ENCODE assay signal across 2 cellular contexts in the genomic region with DNA sequence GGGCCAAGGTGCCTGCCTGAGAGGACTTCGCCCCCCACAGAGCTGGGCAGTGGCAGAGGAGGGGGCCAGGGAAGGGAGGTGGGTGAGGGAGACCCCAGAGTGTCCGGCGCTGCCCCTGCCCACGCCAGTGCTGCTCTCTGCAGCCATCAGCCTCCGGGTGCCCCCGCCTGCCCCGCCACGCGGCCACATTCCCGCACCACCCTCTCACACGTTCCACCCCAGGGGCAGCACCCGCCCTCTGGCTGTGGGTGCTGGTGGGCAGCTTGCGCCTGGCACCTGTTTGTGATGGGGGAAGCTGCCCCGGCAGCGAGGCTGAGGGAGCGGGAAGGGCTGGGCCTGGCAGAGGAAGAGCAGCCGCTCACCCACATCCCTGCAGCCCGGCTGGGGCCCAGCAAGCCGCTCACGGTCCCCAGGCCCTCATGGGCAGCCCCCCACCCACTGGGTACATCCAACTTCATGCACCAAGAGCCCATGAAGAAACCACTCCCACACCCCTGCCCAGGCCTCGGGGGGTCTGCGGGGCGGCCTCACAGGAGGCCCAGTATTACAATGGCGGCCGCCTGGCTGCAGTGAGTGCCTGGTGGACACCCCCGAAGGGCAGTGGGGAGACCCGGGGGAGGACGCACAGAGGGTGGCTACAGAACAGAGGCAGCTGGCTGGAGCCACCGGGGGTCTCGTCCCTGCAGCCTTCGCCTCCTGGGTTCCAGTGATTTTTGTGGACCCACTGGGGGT.
TF ChIP-seq lines count a peak whose summit lies in the region.

No MANE protein-coding gene starts in this region.

TF ChIP-seq in HEK293, 187 proteins besides CTCF, POLR2A, EP300 and RAD21:
- TF ChIP-seq ZIC2 (tag by site-specific recombination; IDR thresholded peaks at IDR 0.05) (peak; percentile 68), GLIS2 (tag by site-specific recombination; IDR thresholded peaks at IDR 0.05) (0 out of 2 replicates have a peak, but pooled peaks have one; percentile 25), EGR2 (tag by site-specific recombination; IDR thresholded peaks at IDR 0.05; ENCODE audit: low read depth) (peak; percentile 66), TCF7L2 (IDR thresholded peaks at IDR 0.05; ENCODE audit: borderline replicate concordance, low read depth, low read length) (no peak), GLIS1 (tag by site-specific recombination; IDR thresholded peaks at IDR 0.05) (peak; percentile 79), MEIS1 (CRISPR knock-in tag; IDR thresholded peaks at IDR 0.05; ENCODE audit: borderline replicate concordance) (no peak), REPIN1 (tag by site-specific recombination; IDR thresholded peaks at IDR 0.05; ENCODE audit: low read depth) (no peak), ZNF600 (tag by site-specific recombination; IDR thresholded peaks at IDR 0.05) (peak; percentile 60; the same call in 1 of the 2 replicates), ZNF529 (tag by site-specific recombination; IDR thresholded peaks at IDR 0.05; ENCODE audit: insufficient replicate concordance) (no peak), ZFHX2 (tag by site-specific recombination; conservative IDR thresholded peaks at IDR 0.05) (peak; percentile 62)
- TF ChIP-seq, protein P1, sequence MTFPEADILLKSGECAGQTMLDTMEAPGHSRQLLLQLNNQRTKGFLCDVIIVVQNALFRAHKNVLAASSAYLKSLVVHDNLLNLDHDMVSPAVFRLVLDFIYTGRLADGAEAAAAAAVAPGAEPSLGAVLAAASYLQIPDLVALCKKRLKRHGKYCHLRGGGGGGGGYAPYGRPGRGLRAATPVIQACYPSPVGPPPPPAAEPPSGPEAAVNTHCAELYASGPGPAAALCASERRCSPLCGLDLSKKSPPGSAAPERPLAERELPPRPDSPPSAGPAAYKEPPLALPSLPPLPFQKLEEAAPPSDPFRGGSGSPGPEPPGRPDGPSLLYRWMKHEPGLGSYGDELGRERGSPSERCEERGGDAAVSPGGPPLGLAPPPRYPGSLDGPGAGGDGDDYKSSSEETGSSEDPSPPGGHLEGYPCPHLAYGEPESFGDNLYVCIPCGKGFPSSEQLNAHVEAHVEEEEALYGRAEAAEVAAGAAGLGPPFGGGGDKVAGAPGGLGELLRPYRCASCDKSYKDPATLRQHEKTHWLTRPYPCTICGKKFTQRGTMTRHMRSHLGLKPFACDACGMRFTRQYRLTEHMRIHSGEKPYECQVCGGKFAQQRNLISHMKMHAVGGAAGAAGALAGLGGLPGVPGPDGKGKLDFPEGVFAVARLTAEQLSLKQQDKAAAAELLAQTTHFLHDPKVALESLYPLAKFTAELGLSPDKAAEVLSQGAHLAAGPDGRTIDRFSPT (tag by site-specific recombination; IDR thresholded peaks at IDR 0.05) = peak; percentile 89
- TF ChIP-seq, protein P2, sequence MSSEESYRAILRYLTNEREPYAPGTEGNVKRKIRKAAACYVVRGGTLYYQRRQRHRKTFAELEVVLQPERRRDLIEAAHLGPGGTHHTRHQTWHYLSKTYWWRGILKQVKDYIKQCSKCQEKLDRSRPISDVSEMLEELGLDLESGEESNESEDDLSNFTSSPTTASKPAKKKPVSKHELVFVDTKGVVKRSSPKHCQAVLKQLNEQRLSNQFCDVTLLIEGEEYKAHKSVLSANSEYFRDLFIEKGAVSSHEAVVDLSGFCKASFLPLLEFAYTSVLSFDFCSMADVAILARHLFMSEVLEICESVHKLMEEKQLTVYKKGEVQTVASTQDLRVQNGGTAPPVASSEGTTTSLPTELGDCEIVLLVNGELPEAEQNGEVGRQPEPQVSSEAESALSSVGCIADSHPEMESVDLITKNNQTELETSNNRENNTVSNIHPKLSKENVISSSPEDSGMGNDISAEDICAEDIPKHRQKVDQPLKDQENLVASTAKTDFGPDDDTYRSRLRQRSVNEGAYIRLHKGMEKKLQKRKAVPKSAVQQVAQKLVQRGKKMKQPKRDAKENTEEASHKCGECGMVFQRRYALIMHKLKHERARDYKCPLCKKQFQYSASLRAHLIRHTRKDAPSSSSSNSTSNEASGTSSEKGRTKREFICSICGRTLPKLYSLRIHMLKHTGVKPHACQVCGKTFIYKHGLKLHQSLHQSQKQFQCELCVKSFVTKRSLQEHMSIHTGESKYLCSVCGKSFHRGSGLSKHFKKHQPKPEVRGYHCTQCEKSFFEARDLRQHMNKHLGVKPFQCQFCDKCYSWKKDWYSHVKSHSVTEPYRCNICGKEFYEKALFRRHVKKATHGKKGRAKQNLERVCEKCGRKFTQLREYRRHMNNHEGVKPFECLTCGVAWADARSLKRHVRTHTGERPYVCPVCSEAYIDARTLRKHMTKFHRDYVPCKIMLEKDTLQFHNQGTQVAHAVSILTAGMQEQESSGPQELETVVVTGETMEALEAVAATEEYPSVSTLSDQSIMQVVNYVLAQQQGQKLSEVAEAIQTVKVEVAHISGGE (tag by site-specific recombination; conservative IDR thresholded peaks at IDR 0.05; ENCODE audit: low read depth) = no peak

TF ChIP-seq in HepG2, 621 proteins besides CTCF, POLR2A, EP300 and RAD21:
- no peak for TF ChIP-seq HNRNPH1 (optimal IDR thresholded peaks at IDR 0.05; ENCODE audit: low read depth, low read length)
- TF ChIP-seq PAWR (CRISPR knock-in tag; IDR thresholded peaks at IDR 0.05; ENCODE audit: borderline replicate concordance) = no peak
- no peak for TF ChIP-seq HOXA7 (CRISPR knock-in tag; IDR thresholded peaks at IDR 0.05)
- no peak for TF ChIP-seq ZNF816 (CRISPR knock-in tag; IDR thresholded peaks at IDR 0.05; ENCODE audit: borderline replicate concordance)
- TF ChIP-seq, protein P3, sequence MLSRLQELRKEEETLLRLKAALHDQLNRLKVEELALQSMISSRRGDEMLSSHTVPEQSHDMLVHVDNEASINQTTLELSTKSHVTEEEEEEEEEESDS (CRISPR knock-in tag; IDR thresholded peaks at IDR 0.05; ENCODE audit: borderline replicate concordance) = no peak
- no peak for TF ChIP-seq HDAC2 (CRISPR knock-in tag; IDR thresholded peaks at IDR 0.05)
- no peak for TF ChIP-seq TMF1 (CRISPR knock-in tag; IDR thresholded peaks at IDR 0.05; ENCODE audit: low read depth)
- peak; percentile 49 for TF ChIP-seq HNRNPK (IDR thresholded peaks at IDR 0.05; ENCODE audit: low read depth, low read length, poor library complexity, severe bottlenecking)
- TF ChIP-seq, protein P4, sequence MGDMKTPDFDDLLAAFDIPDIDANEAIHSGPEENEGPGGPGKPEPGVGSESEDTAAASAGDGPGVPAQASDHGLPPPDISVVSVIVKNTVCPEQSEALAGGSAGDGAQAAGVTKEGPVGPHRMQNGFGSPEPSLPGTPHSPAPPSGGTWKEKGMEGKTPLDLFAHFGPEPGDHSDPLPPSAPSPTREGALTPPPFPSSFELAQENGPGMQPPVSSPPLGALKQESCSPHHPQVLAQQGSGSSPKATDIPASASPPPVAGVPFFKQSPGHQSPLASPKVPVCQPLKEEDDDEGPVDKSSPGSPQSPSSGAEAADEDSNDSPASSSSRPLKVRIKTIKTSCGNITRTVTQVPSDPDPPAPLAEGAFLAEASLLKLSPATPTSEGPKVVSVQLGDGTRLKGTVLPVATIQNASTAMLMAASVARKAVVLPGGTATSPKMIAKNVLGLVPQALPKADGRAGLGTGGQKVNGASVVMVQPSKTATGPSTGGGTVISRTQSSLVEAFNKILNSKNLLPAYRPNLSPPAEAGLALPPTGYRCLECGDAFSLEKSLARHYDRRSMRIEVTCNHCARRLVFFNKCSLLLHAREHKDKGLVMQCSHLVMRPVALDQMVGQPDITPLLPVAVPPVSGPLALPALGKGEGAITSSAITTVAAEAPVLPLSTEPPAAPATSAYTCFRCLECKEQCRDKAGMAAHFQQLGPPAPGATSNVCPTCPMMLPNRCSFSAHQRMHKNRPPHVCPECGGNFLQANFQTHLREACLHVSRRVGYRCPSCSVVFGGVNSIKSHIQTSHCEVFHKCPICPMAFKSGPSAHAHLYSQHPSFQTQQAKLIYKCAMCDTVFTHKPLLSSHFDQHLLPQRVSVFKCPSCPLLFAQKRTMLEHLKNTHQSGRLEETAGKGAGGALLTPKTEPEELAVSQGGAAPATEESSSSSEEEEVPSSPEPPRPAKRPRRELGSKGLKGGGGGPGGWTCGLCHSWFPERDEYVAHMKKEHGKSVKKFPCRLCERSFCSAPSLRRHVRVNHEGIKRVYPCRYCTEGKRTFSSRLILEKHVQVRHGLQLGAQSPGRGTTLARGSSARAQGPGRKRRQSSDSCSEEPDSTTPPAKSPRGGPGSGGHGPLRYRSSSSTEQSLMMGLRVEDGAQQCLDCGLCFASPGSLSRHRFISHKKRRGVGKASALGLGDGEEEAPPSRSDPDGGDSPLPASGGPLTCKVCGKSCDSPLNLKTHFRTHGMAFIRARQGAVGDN (CRISPR knock-in tag; IDR thresholded peaks at IDR 0.05) = 0 out of 2 replicates have a peak, but pooled peaks have one; percentile 18
- TF ChIP-seq MXD4 (CRISPR knock-in tag; IDR thresholded peaks at IDR 0.05) = no peak
- TF ChIP-seq RCOR2 (CRISPR knock-in tag; IDR thresholded peaks at IDR 0.05) = no peak
- no peak for TF ChIP-seq ZMYM2 (CRISPR knock-in tag; IDR thresholded peaks at IDR 0.05)
- TF ChIP-seq KAT2B (IDR thresholded peaks at IDR 0.05; ENCODE audit: borderline replicate concordance, low read depth, low read length) = no peak
- TF ChIP-seq SALL1 (CRISPR knock-in tag; IDR thresholded peaks at IDR 0.05) = no peak
- TF ChIP-seq, protein P5, sequence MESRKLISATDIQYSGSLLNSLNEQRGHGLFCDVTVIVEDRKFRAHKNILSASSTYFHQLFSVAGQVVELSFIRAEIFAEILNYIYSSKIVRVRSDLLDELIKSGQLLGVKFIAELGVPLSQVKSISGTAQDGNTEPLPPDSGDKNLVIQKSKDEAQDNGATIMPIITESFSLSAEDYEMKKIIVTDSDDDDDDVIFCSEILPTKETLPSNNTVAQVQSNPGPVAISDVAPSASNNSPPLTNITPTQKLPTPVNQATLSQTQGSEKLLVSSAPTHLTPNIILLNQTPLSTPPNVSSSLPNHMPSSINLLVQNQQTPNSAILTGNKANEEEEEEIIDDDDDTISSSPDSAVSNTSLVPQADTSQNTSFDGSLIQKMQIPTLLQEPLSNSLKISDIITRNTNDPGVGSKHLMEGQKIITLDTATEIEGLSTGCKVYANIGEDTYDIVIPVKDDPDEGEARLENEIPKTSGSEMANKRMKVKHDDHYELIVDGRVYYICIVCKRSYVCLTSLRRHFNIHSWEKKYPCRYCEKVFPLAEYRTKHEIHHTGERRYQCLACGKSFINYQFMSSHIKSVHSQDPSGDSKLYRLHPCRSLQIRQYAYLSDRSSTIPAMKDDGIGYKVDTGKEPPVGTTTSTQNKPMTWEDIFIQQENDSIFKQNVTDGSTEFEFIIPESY (CRISPR knock-in tag; IDR thresholded peaks at IDR 0.05) = peak; percentile 41; the same call in 1 of the 2 replicates
- no peak for TF ChIP-seq SOX6 (IDR thresholded peaks at IDR 0.05)
- TF ChIP-seq SOX6 (CRISPR knock-in tag; IDR thresholded peaks at IDR 0.05) = no peak
- TF ChIP-seq ZNF30 (CRISPR knock-in tag; IDR thresholded peaks at IDR 0.05) = no peak
- no peak for TF ChIP-seq ZNF737 (CRISPR knock-in tag; IDR thresholded peaks at IDR 0.05; ENCODE audit: borderline replicate concordance)
- no peak for TF ChIP-seq SMYD3 (CRISPR knock-in tag; IDR thresholded peaks at IDR 0.05)
- TF ChIP-seq ZFYVE20 (CRISPR knock-in tag; IDR thresholded peaks at IDR 0.05; ENCODE audit: borderline replicate concordance, low read depth) = no peak
- TF ChIP-seq, protein P6, sequence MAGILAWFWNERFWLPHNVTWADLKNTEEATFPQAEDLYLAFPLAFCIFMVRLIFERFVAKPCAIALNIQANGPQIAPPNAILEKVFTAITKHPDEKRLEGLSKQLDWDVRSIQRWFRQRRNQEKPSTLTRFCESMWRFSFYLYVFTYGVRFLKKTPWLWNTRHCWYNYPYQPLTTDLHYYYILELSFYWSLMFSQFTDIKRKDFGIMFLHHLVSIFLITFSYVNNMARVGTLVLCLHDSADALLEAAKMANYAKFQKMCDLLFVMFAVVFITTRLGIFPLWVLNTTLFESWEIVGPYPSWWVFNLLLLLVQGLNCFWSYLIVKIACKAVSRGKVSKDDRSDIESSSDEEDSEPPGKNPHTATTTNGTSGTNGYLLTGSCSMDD (CRISPR knock-in tag; IDR thresholded peaks at IDR 0.05) = no peak
- TF ChIP-seq AGO2 (optimal IDR thresholded peaks at IDR 0.05; ENCODE audit: low read depth, low read length) = peak; percentile 82
- no peak for TF ChIP-seq KDM2A (CRISPR knock-in tag; IDR thresholded peaks at IDR 0.05; ENCODE audit: borderline replicate concordance, low read depth)
